In genomic region chr12:3540387-3541320, GRCh38 we compare ENCODE assay signal across 15 cellular contexts. TPM values are rescaled to one million over a fixed set of nuclear protein-coding genes. Genes with fewer than 3 reads are reported as not detected.
DNase-seq lines count a peak whose midpoint lies in the region; ATAC-seq and TF ChIP-seq lines count a peak whose summit lies in the region.
"Had no signal": no experiment of that assay in that cellular context is flagged by ENCODE, and none has a peak within 500 bp of the region (broad histone marks: within the 10 kb centered on the region; RNA-seq: fewer than 3 reads in every experiment).

No MANE protein-coding gene starts in this region.

- peak overlapping the region; percentile 12 for H3K27ac Mint-ChIP-seq in progenitor cell of endocrine pancreas
- H3K27ac Mint-ChIP-seq: B cell; CD4-positive, alpha-beta T cell; HFFc6 had no signal

- WGBS in body of pancreas, 2 donors: 85% methylated on average over 19 to 22 of the region's 22 CpGs

- no peaks in the 10 kb centered on the region for H3K36me3 Mint-ChIP-seq in progenitor cell of endocrine pancreas (ENCODE audit: insufficient read depth)

- H3K4me3 ChIP-seq in coronary artery (no peak overlapping the region), body of pancreas (no peak overlapping the region)

- peaks cover 26% of the 10 kb centered on the region for H3K27me3 Mint-ChIP-seq in progenitor cell of endocrine pancreas

- no peak for ATAC-seq in body of pancreas
- no peak for ATAC-seq in HG03460 (IDR thresholded peaks at IDR 0.05; ENCODE audit: unreplicated experiment)
- no peak for ATAC-seq in activated CD4-positive, CD25-positive, alpha-beta regulatory T cell treated with anti-CD3 and anti-CD28 coated beads, Interleukin-2, amount 50 U/mL, for 24 hours

- no peaks in the 10 kb centered on the region for H3K4me1 Mint-ChIP-seq in progenitor cell of endocrine pancreas (ENCODE audit: low read depth)
- H3K4me1 Mint-ChIP-seq: B cell had no signal

- H3K9me3 ChIP-seq in body of pancreas: no peaks in the 10 kb centered on the region

- TF ChIP-seq POLR2A in body of pancreas (IDR thresholded peaks at IDR 0.05): no peak

- peak; percentile 33 for DNase-seq in ELF-1 (ENCODE audit: low read depth, low spot score)
- DNase-seq in coronary artery (ENCODE audit: low spot score): peak; percentile 47
- peak; percentile 49 for DNase-seq in islet precursor cell
- DNase-seq in progenitor cell of endocrine pancreas (ENCODE audit: low spot score, unreplicated experiment): no peak
- DNase-seq in body of pancreas: no peak
- DNase-seq: C1 segment of cervical spinal cord; Calu3; CD4-positive, alpha-beta T cell; DMS79; GOT3; HCEC 1CT; HFFc6 had no signal

- TF ChIP-seq CTCF in coronary artery (IDR thresholded peaks at IDR 0.05) (no peak), progenitor cell of endocrine pancreas (IDR thresholded peaks at IDR 0.05; ENCODE audit: unreplicated experiment) (no peak), body of pancreas (IDR thresholded peaks at IDR 0.05) (no peak)

- intact Hi-C loops in body of pancreas (cut with DNase I): no loop called here

- H3K27ac ChIP-seq in coronary artery: no peak overlapping the region
- H3K27ac ChIP-seq in body of pancreas: no peak overlapping the region

- H3K9me3 Mint-ChIP-seq in progenitor cell of endocrine pancreas (ENCODE audit: low read depth): no peaks in the 10 kb centered on the region
- H3K9me3 Mint-ChIP-seq: CD4-positive, alpha-beta T cell; HFFc6 had no signal

- H3K4me1 ChIP-seq in body of pancreas: peaks cover 9% of the 10 kb centered on the region

- H3K36me3 ChIP-seq in body of pancreas (replicated peaks in 1 of 2; ENCODE audit: insufficient read depth in 1 of 2, low read depth in 2 of 2): no peaks in the 10 kb centered on the region

- H3K4me3 Mint-ChIP-seq in progenitor cell of endocrine pancreas (ENCODE audit: low read depth): no peak overlapping the region
- H3K4me3 Mint-ChIP-seq: B cell; CD4-positive, alpha-beta T cell; HFFc6 had no signal

- H3K27me3 ChIP-seq in body of pancreas: no peaks in the 10 kb centered on the region

RNA-seq across cellular contexts. Expression of gene PRMT8, which starts 49.7 kb away (rescaled TPM):
- total RNA-seq in progenitor cell of endocrine pancreas: 0.07 and 0.09 TPM in 2 replicates
- total RNA-seq in body of pancreas: under 1 TPM in 1 of 2 donors, not detected in 1; under 0.01 TPM
- total RNA-seq: B cell; Calu3; CD4-positive, alpha-beta T cell; HFFc6 had no signal

Comparison
In these comparisons a context has a peak if more than half of its experiments do, and no peak if none do; other contexts are left out.
1. DNase-seq: peak in ELF-1 (single experiment), coronary artery (single experiment) and islet precursor cell (single experiment); none in progenitor cell of endocrine pancreas (single experiment) and body of pancreas (0 of 4).